In genomic region chr17:32936894-32937500, GRCh38 we compare ENCODE assay signal across 8 cellular contexts. TPM values are rescaled to one million over a fixed set of nuclear protein-coding genes. Genes with fewer than 3 reads are reported as not detected.
DNase-seq lines count a peak whose midpoint lies in the region; ATAC-seq, FAIRE-seq and TF ChIP-seq lines count a peak whose summit lies in the region.

No MANE protein-coding gene starts in this region.

- H3K27ac Mint-ChIP-seq in activated B cell treated with CpG ODN at 0.5 μM for 24 hours, result no peak overlapping the region

- intact Hi-C loops in activated B cell treated with CpG ODN at 0.5 μM for 24 hours (cut with micrococcal nuclease), result loop anchor here (1.0 kb wide), 3 partner anchors 154 to 454 kb away; no protein-coding TSS in a partner anchor

- no peaks in the 10 kb centered on the region for H3K36me3 Mint-ChIP-seq in activated B cell treated with CpG ODN at 0.5 μM for 24 hours (ENCODE audit: low read depth)

- no peak overlapping the region for H3K27ac ChIP-seq in keratinocyte (ENCODE audit: control insufficient read depth, insufficient read depth, low read length)

- H3K27me3 ChIP-seq in MG63 (no peaks in the 10 kb centered on the region), keratinocyte (ENCODE audit: control insufficient read depth, extremely low read depth, insufficient read depth, low read length) (no peaks in the 10 kb centered on the region)

- dilution Hi-C loops in keratinocyte (cut with MboI; ENCODE audit: extremely low pct_ligation_motif_present, low sequenced_read_pairs), result no loop called here

- peaks cover 3% of the 10 kb centered on the region for H3K4me1 Mint-ChIP-seq in activated B cell treated with CpG ODN at 0.5 μM for 24 hours

- peak overlapping the region; percentile 32 for H2AFZ ChIP-seq in keratinocyte (ENCODE audit: control insufficient read depth, low read length)

- no peaks in the 10 kb centered on the region for H3K9me1 ChIP-seq in keratinocyte (ENCODE audit: control insufficient read depth, extremely low read depth, insufficient read depth, low read length)

- FAIRE-seq in keratinocyte (lab: Jason Lieb, UNC), result peak; percentile 62

- DNase-seq in ELR (ENCODE audit: low read depth), result peak; percentile 70
- peak; percentile 50 for DNase-seq in MG63
- peak; percentile 35 for DNase-seq in activated B cell treated with CpG ODN at 0.5 μM for 24 hours
- DNase-seq in cardiac fibroblast (ENCODE audit: low read depth in 2 of 2), result peak; percentile 73 to 88
- DNase-seq in keratinocyte (ENCODE audit: low read depth, low spot score), result no peak
- peak; percentile 20 to 47 for DNase-seq in stimulated activated CD4-positive, alpha-beta T cell treated with anti-CD3 and anti-CD28 coated beads, Interleukin-1b, Interleukin-23, amount 100 ng/mL, for 1 hour (ENCODE audit: low read depth in 2 of 2)
- DNase-seq in DMS79 treated with DMSO at 0.1 percent for 48 hours (lab: John Stamatoyannopoulos, UW), result no peak

- H3K27me3 Mint-ChIP-seq in activated B cell treated with CpG ODN at 0.5 μM for 24 hours, result peaks cover 26% of the 10 kb centered on the region

- H3K36me3 ChIP-seq in MG63 (no peaks in the 10 kb centered on the region), keratinocyte (ENCODE audit: control insufficient read depth in 2 of 2, extremely low read depth in 1 of 2, insufficient read depth in 2 of 2, low read length in 2 of 2) (peaks cover 9 to 15% of the 10 kb centered on the region in 2 experiments)

- H3K4me2 ChIP-seq in keratinocyte (ENCODE audit: control insufficient read depth, extremely low read depth, insufficient read depth, low read depth, low read length), result peak overlapping the region; percentile 17

- TF ChIP-seq CTCF in activated B cell treated with CpG ODN at 0.5 μM for 24 hours (IDR thresholded peaks at IDR 0.05), result peak; percentile 36
- TF ChIP-seq CTCF in cardiac fibroblast (IDR thresholded peaks at IDR 0.05; ENCODE audit: low read depth, low read length), result peak; percentile 82
- TF ChIP-seq CTCF in keratinocyte (optimal IDR thresholded peaks at IDR 0.05 in 1 of 3, IDR thresholded peaks at IDR 0.05 in 1 of 3, conservative IDR thresholded peaks at IDR 0.05 in 1 of 3; ENCODE audit: extremely low read depth in 1 of 3, insufficient read depth in 2 of 3, low read length in 3 of 3), result peak; percentile 80 to 94 (median 86)

- no peaks in the 10 kb centered on the region for H3K9me3 Mint-ChIP-seq in activated B cell treated with CpG ODN at 0.5 μM for 24 hours

- CTCF ChIA-PET in activated B cell treated with CpG ODN at 0.5 μM for 24 hours (lab: Charles Lee), result interaction anchor here (0.6 to 4.1 kb wide), 6 partner anchors 8 to 278 kb away, joined by 3 to 35 read pairs (median 6); partner anchors contain the start of gene MYO1D

- no peaks in the 10 kb centered on the region for H3K9me3 ChIP-seq in MG63
- no peaks in the 10 kb centered on the region for H3K9me3 ChIP-seq in keratinocyte (ENCODE audit: control insufficient read depth, low read depth, low read length)

- H3K79me2 ChIP-seq in keratinocyte (ENCODE audit: control insufficient read depth, insufficient read depth, low read length), result no peaks in the 10 kb centered on the region

- no peaks in the 10 kb centered on the region for H4K20me1 ChIP-seq in keratinocyte (ENCODE audit: control insufficient read depth, extremely low read depth, insufficient read depth, low read length)

- ATAC-seq in activated B cell treated with CpG ODN at 0.5 μM for 24 hours (ENCODE audit: low read depth), result peak; percentile 34
- ATAC-seq in HG03565 (IDR thresholded peaks at IDR 0.05; ENCODE audit: unreplicated experiment), result no peak

- no peak overlapping the region for H3K9ac ChIP-seq in keratinocyte (ENCODE audit: control insufficient read depth, extremely low read depth, insufficient read depth, low read length)

- peaks cover 5% of the 10 kb centered on the region for H3K4me1 ChIP-seq in keratinocyte (ENCODE audit: control insufficient read depth, extremely low read depth, insufficient read depth, low read length)

- POLR2A ChIA-PET in activated B cell treated with CpG ODN at 0.5 μM for 24 hours (lab: Charles Lee), result no interaction called here

- peak overlapping the region; percentile 28 for H3K4me3 Mint-ChIP-seq in activated B cell treated with CpG ODN at 0.5 μM for 24 hours

- H3K4me3 ChIP-seq in MG63 (no peak overlapping the region), cardiac fibroblast (replicated peaks in 1 of 2; ENCODE audit: low read depth in 2 of 2, low read length in 2 of 2) (no peak overlapping the region), keratinocyte (ENCODE audit: control insufficient read depth in 2 of 3, extremely low read depth in 1 of 3, insufficient read depth in 2 of 3, low read depth in 1 of 3, low read length in 3 of 3) (no peak overlapping the region)

RNA-seq across cellular contexts. Expression of gene TMEM98, which starts 9.0 kb away (rescaled TPM):
- 7.4 and 24.3 TPM in 2 replicates for total RNA-seq in MG63 (2014; rRNA removed; shearing (Covaris generic); ENCODE audit: low replicate concordance)
- total RNA-seq in activated B cell treated with CpG ODN at 0.5 μM for 24 hours, result not detected in 2 replicates
- 66.8 to 93.6 TPM (median 83.4 TPM) in 3 replicates for polyA plus RNA-seq in keratinocyte
- polyA plus RNA-seq in keratinocyte (2011; ENCODE audit: low read depth), result 3.9 TPM
- 71.3 and 96.3 TPM in 2 replicates for polyA plus RNA-seq in keratinocyte (2011; cell fraction: cytosol; rRNA removed)
- polyA plus RNA-seq in keratinocyte (2011; cell fraction: nucleus; rRNA removed), result 82.1 and 100 TPM in 2 replicates
- polyA plus RNA-seq in keratinocyte (2012; ENCODE audit: low replicate concordance), result 10.9 and 43.1 TPM in 2 replicates
- 55.1 to 118 TPM (median 103 TPM) in 3 replicates for polyA minus RNA-seq in keratinocyte
- 71.7 TPM for polyA minus RNA-seq in keratinocyte (2011; cell fraction: cytosol; rRNA and poly(A)+ RNA removed)
- 26.1 and 46.0 TPM in 2 replicates for polyA minus RNA-seq in keratinocyte (2011; cell fraction: nucleus; rRNA and poly(A)+ RNA removed)

RNA-seq across cellular contexts. Expression of gene SPACA3, which starts 54.6 kb away (rescaled TPM):
- not detected in 2 replicates for total RNA-seq in MG63 (2014; rRNA removed; shearing (Covaris generic); ENCODE audit: low replicate concordance)
- total RNA-seq in activated B cell treated with CpG ODN at 0.5 μM for 24 hours, result not detected in 2 replicates
- polyA plus RNA-seq in keratinocyte, result not detected in 3 replicates
- not detected for polyA plus RNA-seq in keratinocyte (2011; ENCODE audit: low read depth)
- polyA plus RNA-seq in keratinocyte (2011; cell fraction: cytosol; rRNA removed), result not detected in 2 replicates
- not detected in 2 replicates for polyA plus RNA-seq in keratinocyte (2011; cell fraction: nucleus; rRNA removed)
- not detected in 2 replicates for polyA plus RNA-seq in keratinocyte (2012; ENCODE audit: low replicate concordance)
- polyA minus RNA-seq in keratinocyte, result not detected in 3 replicates
- not detected for polyA minus RNA-seq in keratinocyte (2011; cell fraction: cytosol; rRNA and poly(A)+ RNA removed)
- polyA minus RNA-seq in keratinocyte (2011; cell fraction: nucleus; rRNA and poly(A)+ RNA removed), result not detected in 2 replicates

Comparison
In these comparisons a context has a peak if more than half of its experiments do, and no peak if none do; other contexts are left out.
1. DNase-seq: peak in ELR (single experiment), MG63 (single experiment), activated B cell treated with CpG ODN at 0.5 μM for 24 hours (single experiment), cardiac fibroblast (2 of 2) and stimulated activated CD4-positive, alpha-beta T cell treated with anti-CD3 and anti-CD28 coated beads, Interleukin-1b, Interleukin-23, amount 100 ng/mL, for 1 hour (2 of 2); none in keratinocyte (single experiment) and DMS79 treated with DMSO at 0.1 percent for 48 hours (single experiment).
2. CTCF ChIP-seq: peak in every context shown above with its lines; median percentile 86 in keratinocyte; 82 in cardiac fibroblast; 36 in activated B cell treated with CpG ODN at 0.5 μM for 24 hours.